32 cellular contexts compared by ENCODE assay signal in genomic region chr10:22766693-22767092, GRCh38. TPM values are rescaled to one million over a fixed set of nuclear protein-coding genes. Genes with fewer than 3 reads are reported as not detected.
A peak's percentile ranks its signal among the peaks of the same experiment; 100 is the strongest.
DNase-seq lines count a peak whose midpoint lies in the region; ATAC-seq, FAIRE-seq and TF ChIP-seq lines count a peak whose summit lies in the region.
"Had no signal": no experiment of that assay in that cellular context is flagged by ENCODE, and none has a peak within 500 bp of the region (broad histone marks: within the 10 kb centered on the region; RNA-seq: fewer than 3 reads in every experiment).

No MANE protein-coding gene starts in this region.

- H3K9me3 ChIP-seq in body of pancreas (no peaks in the 10 kb centered on the region), right cardiac atrium (ENCODE audit: control insufficient read depth, low read length) (no peaks in the 10 kb centered on the region), aorta (ENCODE audit: control insufficient read depth, low read length) (no peaks in the 10 kb centered on the region)
- H3K9me3 ChIP-seq: breast epithelium, MG63, right lobe of liver had no signal

- H3K4me1 ChIP-seq in body of pancreas: peaks cover 17% of the 10 kb centered on the region
- H3K4me1 ChIP-seq in right cardiac atrium (ENCODE audit: control insufficient read depth, insufficient read depth, low read length): peaks cover 8% of the 10 kb centered on the region
- H3K4me1 ChIP-seq in aorta (ENCODE audit: control insufficient read depth in 1 of 2, insufficient read depth in 2 of 2, low read length in 2 of 2): peaks cover 12 to 17% of the 10 kb centered on the region in 2 donors
- H3K4me1 ChIP-seq: breast epithelium, right lobe of liver had no signal

- H3K27me3 ChIP-seq in body of pancreas: no peaks in the 10 kb centered on the region
- no peaks in the 10 kb centered on the region for H3K27me3 ChIP-seq in right cardiac atrium (ENCODE audit: control insufficient read depth, insufficient read depth)
- H3K27me3 ChIP-seq in aorta (ENCODE audit: control insufficient read depth in 1 of 2, insufficient read depth in 2 of 2, low read length in 1 of 2): no peaks in the 10 kb centered on the region
- H3K27me3 ChIP-seq in H7 (ENCODE audit: control insufficient read depth, insufficient read depth, low read length): no peaks in the 10 kb centered on the region
- H3K27me3 ChIP-seq: breast epithelium, left lung, MG63, right lobe of liver had no signal

- ATAC-seq in Right ventricle myocardium inferior (peak; percentile 61), body of pancreas (no peak), right cardiac atrium (peak; percentile 78 to 80), aorta (ENCODE audit: low FRiP score) (peak; percentile 29), HG03097 (IDR thresholded peaks at IDR 0.05; ENCODE audit: low FRiP score, unreplicated experiment) (no peak)
- ATAC-seq: activated CD8-positive, alpha-beta T cell treated with anti-CD3 and anti-CD28 coated beads for 36 hours; activated T-helper 17 cell treated with anti-CD3 and anti-CD28 coated beads, Interleukin-2, amount 50 U/mL, for 72 hours; Panc1 had no signal

- TF ChIP-seq POLR2A in body of pancreas (IDR thresholded peaks at IDR 0.05) (no peak), GM12891 (IDR thresholded peaks at IDR 0.05; ENCODE audit: low read depth, low read length) (no peak)

- WGBS in body of pancreas, 2 donors: 33 to 39% methylated on average over 3 of the region's 3 CpGs
- 26% methylated on average over 3 of the region's 3 CpGs for WGBS in right cardiac atrium
- 7 to 8% methylated on average over 3 of the region's 3 CpGs for WGBS in aorta, 2 donors

- TF ChIP-seq CTCF in body of pancreas (IDR thresholded peaks at IDR 0.05): no peak

- FAIRE-seq in GM12891 (lab: Jason Lieb, UNC): no peak
- FAIRE-seq: H1, HTR-8/SVneo had no signal

- DNase-seq in Right ventricle myocardium inferior (ENCODE audit: missing footprints): no peak
- no peak for DNase-seq in cardiac septum (ENCODE audit: low spot score)
- no peak for DNase-seq in body of pancreas
- no peak for DNase-seq in right cardiac atrium
- no peak for DNase-seq in aorta
- DNase-seq in H7: no peak
- no peak for DNase-seq in GM12891 (ENCODE audit: insufficient read length, low spot score)
- DNase-seq: activated CD8-positive, alpha-beta T cell treated with anti-CD3 and anti-CD28 coated beads for 36 hours; activated naive CD4-positive, alpha-beta T cell treated with anti-CD3 and anti-CD28 coated beads, Interleukin-2, amount 50 U/mL, for 16 hours; amniotic stem cell; C1 segment of cervical spinal cord; DMS79; effector CD8-positive, alpha-beta T cell; GDM1; KG1; left lung; MG63; NCI-H1930; NCI-H526; posterior cingulate gyrus; right lobe of liver; SHP77 treated with DMSO at 0.1 percent for 48 hours; stimulated activated CD4-positive, alpha-beta T cell treated with anti-CD3 and anti-CD28 coated beads, Interleukin-12 subunit alpha, Interleukin-12 subunit beta, amount 100 ng/mL, for 4 hours; stimulated activated CD4-positive, alpha-beta T cell treated with anti-CD3 and anti-CD28 coated beads, Interleukin-4, amount 100 ng/mL, for 1 hour; trophoblast cell had no signal

- no peak overlapping the region for H3K4me3 ChIP-seq in body of pancreas
- no peak overlapping the region for H3K4me3 ChIP-seq in right cardiac atrium (ENCODE audit: low read length)
- H3K4me3 ChIP-seq in aorta (ENCODE audit: low read length in 2 of 2): no peak overlapping the region
- no peak overlapping the region for H3K4me3 ChIP-seq in H7 (ENCODE audit: insufficient read depth, low read depth, low read length)
- H3K4me3 ChIP-seq: breast epithelium, left lung, MG63, right lobe of liver had no signal

- intact Hi-C loops in Right ventricle myocardium inferior (cut with DNase I): no loop called here
- intact Hi-C loops in cardiac septum (cut with DNase I): no loop called here
- intact Hi-C loops in body of pancreas (cut with DNase I): no loop called here
- intact Hi-C loops in right cardiac atrium (cut with DNase I): no loop called here
- intact Hi-C loops in aorta (cut with DNase I): no loop called here

- peak overlapping the region in 3 of 4 donors; percentile 8 to 39 (median 13) for H3K27ac ChIP-seq in body of pancreas
- peak overlapping the region; percentile 46 for H3K27ac ChIP-seq in right cardiac atrium (ENCODE audit: low read length)
- H3K27ac ChIP-seq in aorta (ENCODE audit: low read depth in 1 of 2, low read length in 2 of 2): peak overlapping the region; percentile 33 to 63
- H3K27ac ChIP-seq: 22Rv1, breast epithelium, left lung, right lobe of liver had no signal

- no peaks in the 10 kb centered on the region for H3K36me3 ChIP-seq in body of pancreas (replicated peaks in 1 of 2; ENCODE audit: insufficient read depth in 1 of 2, low read depth in 2 of 2)
- H3K36me3 ChIP-seq in aorta (ENCODE audit: control insufficient read depth in 1 of 2, insufficient read depth in 2 of 2, low read length in 1 of 2): no peaks in the 10 kb centered on the region
- no peaks in the 10 kb centered on the region for H3K36me3 ChIP-seq in H7 (replicated peaks; ENCODE audit: control insufficient read depth, insufficient read depth, low read length)
- H3K36me3 ChIP-seq: breast epithelium, left lung, MG63, right lobe of liver had no signal

TF ChIP-seq in GM12891, 5 proteins besides CTCF, POLR2A, EP300 and RAD21:
- no peak for TF ChIP-seq POU2F2 (IDR thresholded peaks at IDR 0.05; ENCODE audit: low read depth, low read length)
- TF ChIP-seq POLR2AphosphoS5 (IDR thresholded peaks at IDR 0.05; ENCODE audit: low read depth, low read length): no peak
- no peak for TF ChIP-seq PAX5 (IDR thresholded peaks at IDR 0.05; ENCODE audit: insufficient read depth, low read length, severe bottlenecking)
- TF ChIP-seq SPI1 (IDR thresholded peaks at IDR 0.05; ENCODE audit: low read depth, low read length): no peak
- TF ChIP-seq TAF1 (IDR thresholded peaks at IDR 0.05; ENCODE audit: low read depth, low read length): no peak

RNA-seq across cellular contexts. Expression of gene PIP4K2A, which starts 52.3 kb away (rescaled TPM):
- total RNA-seq in Right ventricle myocardium inferior: 14.0 TPM
- total RNA-seq in cardiac septum: 20.0 TPM
- 1 to 10 TPM; 3.6 to 7.8 TPM for total RNA-seq in body of pancreas
- 10 to 100 TPM; 21.4 to 31.7 (median 24.5) TPM for total RNA-seq in right cardiac atrium
- 10.1 TPM for polyA plus RNA-seq in right cardiac atrium
- 10 to 100 TPM; 77.9 to 90.3 TPM for total RNA-seq in aorta
- 10 to 100 TPM; 24.2 to 29.3 TPM for polyA plus RNA-seq in aorta
- 31.7 and 32.2 TPM in 2 replicates for total RNA-seq in H7 (2014; rRNA removed; shearing (Covaris generic))
- polyA plus RNA-seq in GM12891 (2012; ENCODE audit: low read depth, missing spikeins): 40.5 TPM

Comparison
In these comparisons a context has a peak if more than half of its experiments do, and no peak if none do; other contexts are left out.
1. ATAC-seq: peak in Right ventricle myocardium inferior (single experiment), right cardiac atrium (2 of 2) and aorta (single experiment); none in body of pancreas (single experiment) and HG03097 (single experiment).
2. Peak in every context shown above with its lines, with median percentiles within 50 percentile points of each other: H3K27ac ChIP-seq.